Comparison of ENCODE assay signal across 9 cellular contexts in genomic region chr7:84195295-84196006, GRCh38. TPM values are rescaled to one million over a fixed set of nuclear protein-coding genes. Genes with fewer than 3 reads are reported as not detected.
A peak's percentile ranks its signal among the peaks of the same experiment; 100 is the strongest.
DNase-seq lines count a peak whose midpoint lies in the region; ATAC-seq, FAIRE-seq and TF ChIP-seq lines count a peak whose summit lies in the region.
"Had no signal": no experiment of that assay in that cellular context is flagged by ENCODE, and none has a peak within 500 bp of the region (broad histone marks: within the 10 kb centered on the region; RNA-seq: fewer than 3 reads in every experiment).

No MANE protein-coding gene starts in this region.

- no peaks in the 10 kb centered on the region for H3K27me3 ChIP-seq in right lobe of liver

- H3K36me3 Mint-ChIP-seq in activated naive CD4-positive, alpha-beta T cell treated with anti-CD3 and anti-CD28 coated beads, Interleukin-2, amount 50 U/mL, for 24 hours, result no peaks in the 10 kb centered on the region
- H3K36me3 Mint-ChIP-seq in brain, result no peaks in the 10 kb centered on the region

- H3K4me3 ChIP-seq in right lobe of liver (peak overlapping the region in 2 of 3 donors; percentile 13 to 22), urinary bladder (ENCODE audit: low read depth, low read length) (peak overlapping the region; percentile 49)
- H3K4me3 ChIP-seq: K562 had no signal

- TF ChIP-seq POLR2A in right lobe of liver (IDR thresholded peaks at IDR 0.05), result no peak
- no peak for TF ChIP-seq POLR2A in GM12892 (IDR thresholded peaks at IDR 0.05; ENCODE audit: low read depth, low read length)

- TF ChIP-seq CTCF in brain (conservative IDR thresholded peaks at IDR 0.05), result no peak
- no peak for TF ChIP-seq CTCF in right lobe of liver (IDR thresholded peaks at IDR 0.05)

- peak overlapping the region; percentile 94 for H3K4me3 Mint-ChIP-seq in activated naive CD4-positive, alpha-beta T cell treated with anti-CD3 and anti-CD28 coated beads, Interleukin-2, amount 50 U/mL, for 24 hours
- peak overlapping the region; percentile 91 to 97 (median 94) for H3K4me3 Mint-ChIP-seq in brain

- ATAC-seq in right lobe of liver, result no peak
- ATAC-seq: K562 had no signal

- no peaks in the 10 kb centered on the region for H3K9me3 ChIP-seq in right lobe of liver

- H3K27ac ChIP-seq in right lobe of liver (no peak overlapping the region), urinary bladder (ENCODE audit: low read depth) (peak overlapping the region; percentile 28)

- no peak for DNase-seq in activated naive CD4-positive, alpha-beta T cell treated with anti-CD3 and anti-CD28 coated beads, Interleukin-2, amount 50 U/mL, for 16 hours
- no peak for DNase-seq in right lobe of liver
- DNase-seq in activated CD4-positive, CD25-positive, alpha-beta regulatory T cell treated with anti-CD3 and anti-CD28 coated beads, Interleukin-2, amount 50 U/mL, for 72 hours, result no peak
- no peak for DNase-seq in GM12892 (ENCODE audit: insufficient read length)
- DNase-seq in NCI-H2029 (lab: John Stamatoyannopoulos, UW), result no peak

- intact Hi-C loops in right lobe of liver (cut with DNase I), result no loop called here

- no peaks in the 10 kb centered on the region for H3K27me3 Mint-ChIP-seq in activated naive CD4-positive, alpha-beta T cell treated with anti-CD3 and anti-CD28 coated beads, Interleukin-2, amount 50 U/mL, for 24 hours
- peaks cover 5% of the 10 kb centered on the region for H3K27me3 Mint-ChIP-seq in brain

- WGBS in right lobe of liver (ENCODE audit: insufficient coverage, low coverage, low lambda C conversion rate, missing lambda C conversion rate), result 21% methylated on average over 6 of the region's 6 CpGs
- WGBS in urinary bladder, result 24% methylated on average over 6 of the region's 6 CpGs

- no peaks in the 10 kb centered on the region for H3K9me3 Mint-ChIP-seq in activated naive CD4-positive, alpha-beta T cell treated with anti-CD3 and anti-CD28 coated beads, Interleukin-2, amount 50 U/mL, for 24 hours
- H3K9me3 Mint-ChIP-seq in brain, result no peaks in the 10 kb centered on the region

- H3K36me3 ChIP-seq in right lobe of liver, result no peaks in the 10 kb centered on the region
- no peaks in the 10 kb centered on the region for H3K36me3 ChIP-seq in urinary bladder (ENCODE audit: insufficient read depth)

- H3K4me1 ChIP-seq in right lobe of liver, result no peaks in the 10 kb centered on the region
- no peaks in the 10 kb centered on the region for H3K4me1 ChIP-seq in urinary bladder (ENCODE audit: insufficient read depth)

- H3K4me1 Mint-ChIP-seq in activated naive CD4-positive, alpha-beta T cell treated with anti-CD3 and anti-CD28 coated beads, Interleukin-2, amount 50 U/mL, for 24 hours, result peaks cover 45% of the 10 kb centered on the region
- H3K4me1 Mint-ChIP-seq in brain, result peaks cover 54% of the 10 kb centered on the region

- FAIRE-seq in GM12892 (lab: Jason Lieb, UNC), result no peak
- FAIRE-seq: K562 had no signal

- H3K27ac Mint-ChIP-seq in activated naive CD4-positive, alpha-beta T cell treated with anti-CD3 and anti-CD28 coated beads, Interleukin-2, amount 50 U/mL, for 24 hours, result no peak overlapping the region
- peak overlapping the region; percentile 84 to 99 (median 93) for H3K27ac Mint-ChIP-seq in brain

RNA-seq across cellular contexts. Expression of gene SEMA3A, which starts 0.9 kb away (rescaled TPM):
- polyA plus RNA-seq in brain (ENCODE audit: insufficient read depth, low read depth, low replicate concordance), result 0.25 TPM
- under 1 TPM in 5 of 6 experiments, not detected in 1; 0.12 to 0.57 (median 0.29) TPM for total RNA-seq in right lobe of liver
- 24.3 TPM for total RNA-seq in urinary bladder
- 12.9 TPM for polyA plus RNA-seq in urinary bladder
- not detected for polyA plus RNA-seq in GM12892 (2012; ENCODE audit: missing spikeins)

Comparison
In these comparisons a context has a peak if more than half of its experiments do, and no peak if none do; other contexts are left out.
1. RNA of gene SEMA3A, which starts 0.9 kb away (total RNA-seq): 24.3 TPM in urinary bladder (single experiment); 0.12 to 0.57 TPM in right lobe of liver; every median in the first group is over 10 times any median in the second.